ENCODE assay signal across 10 cellular contexts in genomic region chr11:12170984-12171383, GRCh38.
DNase-seq lines count a peak whose midpoint lies in the region; ATAC-seq and TF ChIP-seq lines count a peak whose summit lies in the region.
"Had no signal": no experiment of that assay in that cellular context is flagged by ENCODE, and none has a peak within 500 bp of the region (broad histone marks: within the 10 kb centered on the region; RNA-seq: fewer than 3 reads in every experiment).

No MANE protein-coding gene starts in this region.

- TF ChIP-seq CTCF in OCI-LY3 (IDR thresholded peaks at IDR 0.05; ENCODE audit: low read depth, low read length) (no peak), fibroblast of lung (conservative IDR thresholded peaks at IDR 0.05 in 1 of 2, IDR thresholded peaks at IDR 0.05 in 1 of 2; ENCODE audit: low read depth in 1 of 2, low read length in 2 of 2) (no peak)

- H3K4me3 ChIP-seq in OCI-LY3 (ENCODE audit: low read length) (no peak overlapping the region), fibroblast of lung (replicated peaks in 1 of 4; ENCODE audit: control extremely low read depth in 1 of 4, insufficient read depth in 1 of 4, low read depth in 3 of 4, low read length in 4 of 4) (no peak overlapping the region)

- DNase-seq in AG20443 (ENCODE audit: low spot score) (peak; percentile 85), fibroblast of lung (ENCODE audit: low read depth in 2 of 2) (peak; percentile 83 to 86), posterior vena cava (ENCODE audit: low spot score) (peak; percentile 91), NCI-H1105 treated with DMSO at 0.1 percent for 48 hours (lab: John Stamatoyannopoulos, UW) (no peak), erythroblast (lab: John Stamatoyannopoulos, UW) (no peak), NCI-H2029 treated with DMSO at 0.1 percent for 48 hours (lab: John Stamatoyannopoulos, UW) (no peak)
- DNase-seq: activated naive CD4-positive, alpha-beta T cell treated with anti-CD3 and anti-CD28 coated beads, Interleukin-2, amount 50 U/mL, for 16 hours had no signal

- H3K79me2 ChIP-seq in OCI-LY3 (ENCODE audit: low read length) (no peaks in the 10 kb centered on the region), fibroblast of lung (ENCODE audit: control insufficient read depth, insufficient read depth, low read length) (peaks cover 41% of the 10 kb centered on the region)

- no peak for ATAC-seq in GM21529 (IDR thresholded peaks at IDR 0.05; ENCODE audit: unreplicated experiment)

- H3K27me3 ChIP-seq in OCI-LY3 (ENCODE audit: low read depth, low read length) (no peaks in the 10 kb centered on the region), fibroblast of lung (ENCODE audit: control insufficient read depth, insufficient read depth, low read length) (no peaks in the 10 kb centered on the region)

- intact Hi-C loops in posterior vena cava (cut with DNase I) = no loop called here

- TF ChIP-seq POLR2A in erythroblast (IDR thresholded peaks at IDR 0.05; ENCODE audit: low read length) = no peak

- H3K9ac ChIP-seq in OCI-LY3 (ENCODE audit: low read length) (no peak overlapping the region), fibroblast of lung (ENCODE audit: insufficient read depth, low read length) (peak overlapping the region; percentile 7)

- H3K36me3 ChIP-seq in OCI-LY3 (replicated peaks; ENCODE audit: low read depth, low read length) (no peaks in the 10 kb centered on the region), fibroblast of lung (ENCODE audit: control insufficient read depth, insufficient read depth, low read length) (no peaks in the 10 kb centered on the region)

- H3K4me2 ChIP-seq in OCI-LY3 (ENCODE audit: low read length) (peak overlapping the region; percentile 16; the same call in 1 of the 2 replicates), fibroblast of lung (ENCODE audit: extremely low read depth, insufficient read depth, low read length) (peak overlapping the region; percentile 72)

- H3K27ac ChIP-seq in OCI-LY3 (ENCODE audit: low read length) (no peak overlapping the region), fibroblast of lung (ENCODE audit: insufficient read depth, low read length) (peak overlapping the region; percentile 75)
- H3K27ac ChIP-seq: VCaP had no signal

- H3K4me1 ChIP-seq in OCI-LY3 (ENCODE audit: low read length) = peaks cover 43% of the 10 kb centered on the region
- peaks cover 26% of the 10 kb centered on the region for H3K4me1 ChIP-seq in fibroblast of lung (ENCODE audit: control insufficient read depth, extremely low read depth, insufficient read depth, low read length)

- no peaks in the 10 kb centered on the region for H3K9me3 ChIP-seq in OCI-LY3 (ENCODE audit: insufficient read depth, low read length)
- no peaks in the 10 kb centered on the region for H3K9me3 ChIP-seq in fibroblast of lung (ENCODE audit: control insufficient read depth, insufficient read depth, low read depth, low read length)

- H2AFZ ChIP-seq in OCI-LY3 (ENCODE audit: low read depth, low read length) = no peak overlapping the region
- H2AFZ ChIP-seq in fibroblast of lung (ENCODE audit: low read length) = no peak overlapping the region

- H4K20me1 ChIP-seq in OCI-LY3 (ENCODE audit: insufficient read depth, low read length) = no peaks in the 10 kb centered on the region
- no peaks in the 10 kb centered on the region for H4K20me1 ChIP-seq in fibroblast of lung (ENCODE audit: control insufficient read depth, extremely low read depth, insufficient read depth, low read length)

Comparison
In these comparisons a context has a peak if more than half of its experiments do, and no peak if none do; other contexts are left out.
1. DNase-seq: peak in AG20443 (single experiment), fibroblast of lung (2 of 2) and posterior vena cava (single experiment); none in NCI-H1105 treated with DMSO at 0.1 percent for 48 hours (single experiment), erythroblast (0 of 2) and NCI-H2029 treated with DMSO at 0.1 percent for 48 hours (single experiment).